18 cellular contexts compared by ENCODE assay signal in genomic region chr3:67564008-67564407, GRCh38.
"Had no signal": no experiment of that assay in that cellular context is flagged by ENCODE, and none has a peak within 500 bp of the region (broad histone marks: within the 10 kb centered on the region; RNA-seq: fewer than 3 reads in every experiment).

No MANE protein-coding gene starts in this region.

- H3K4me1 ChIP-seq: sigmoid colon had no signal

- H3K27ac ChIP-seq: gastroesophageal sphincter, hepatocyte, sigmoid colon, skin epidermis, thoracic aorta, transverse colon had no signal

- H3K9me3 ChIP-seq: gastroesophageal sphincter, sigmoid colon, thoracic aorta, transverse colon had no signal

- DNase-seq: central memory CD4-positive, alpha-beta T cell; cortex of kidney; endodermal cell; foreskin fibroblast; head of caudate nucleus; left colon; natural killer cell; posterior cingulate gyrus; sigmoid colon; stimulated activated CD4-positive, alpha-beta T cell treated with anti-CD3 and anti-CD28 coated beads, Interleukin-2, amount 100 ng/mL, for 24 hours; stimulated activated CD4-positive, alpha-beta T cell treated with anti-CD3 and anti-CD28 coated beads, Interleukin-4, amount 100 ng/mL, for 4 hours; stimulated activated naive B cell treated with anti-CD40 and anti-IgM and Interleukin-4, amounts not matched to agents 10 μg/mL and 1 μg/mL and 100 μg/mL, for 72 hours; stimulated activated naive CD8-positive, alpha-beta T cell treated with anti-CD3 and anti-CD28 coated beads, Interleukin-15, amount 100 ng/mL, for 72 hours; transverse colon had no signal

- H3K27me3 ChIP-seq: gastroesophageal sphincter, hepatocyte, sigmoid colon, transverse colon had no signal

- H3K36me3 ChIP-seq: gastroesophageal sphincter, thoracic aorta, transverse colon had no signal

- H3K4me3 ChIP-seq: gastroesophageal sphincter, hepatocyte, sigmoid colon, skin epidermis, thoracic aorta, transverse colon had no signal
